ENCODE assay signal across 13 cellular contexts in the genomic region with DNA sequence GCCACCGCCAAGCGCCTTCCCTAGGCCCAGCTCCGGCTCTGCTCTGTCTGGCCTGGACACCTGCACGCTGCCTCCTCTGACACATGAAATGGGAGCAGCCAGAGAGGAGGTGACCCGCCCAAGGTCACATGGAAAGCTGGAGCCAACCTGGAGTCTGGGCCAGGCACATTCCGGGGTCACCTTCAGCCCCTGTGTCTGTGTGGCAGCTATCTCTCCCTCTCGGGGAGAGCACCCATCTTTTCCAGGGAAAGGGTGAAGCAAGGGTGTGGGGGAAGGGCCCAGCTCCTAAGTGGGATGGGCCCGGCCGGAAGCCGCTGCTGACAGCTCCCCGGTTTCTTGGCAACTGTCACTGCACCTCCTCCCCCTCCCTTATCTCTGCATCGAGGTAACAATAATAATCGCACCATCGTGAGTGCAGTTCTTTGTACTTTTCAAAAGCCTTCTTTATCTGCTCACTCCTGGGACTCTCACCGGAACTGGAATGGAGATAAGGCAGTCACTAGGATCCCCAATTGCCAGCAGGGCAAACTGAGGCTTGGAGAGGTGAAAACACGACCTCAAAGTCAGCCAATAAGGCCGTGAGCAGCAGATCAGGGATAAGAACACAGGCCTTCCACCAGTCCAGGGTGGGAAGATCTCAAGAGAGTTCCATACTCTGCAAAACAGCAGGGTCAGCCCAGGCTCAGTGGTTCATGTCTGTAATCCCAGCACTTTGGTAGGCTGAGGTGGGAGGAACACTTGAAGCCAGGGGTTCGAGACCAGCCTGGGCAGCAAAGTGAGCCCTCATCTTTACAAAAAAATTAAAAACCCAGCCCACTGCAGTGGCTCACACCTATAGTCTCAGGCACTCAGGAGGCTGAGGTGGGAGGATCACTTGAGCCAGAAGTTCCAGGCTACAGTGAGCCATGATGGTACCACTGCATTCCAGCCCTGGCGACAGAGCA. TPM values are rescaled to one million over a fixed set of nuclear protein-coding genes. Genes with fewer than 3 reads are reported as not detected.
DNase-seq lines count a peak whose midpoint lies in the region; ATAC-seq and TF ChIP-seq lines count a peak whose summit lies in the region.
"Had no signal": no experiment of that assay in that cellular context is flagged by ENCODE, and none has a peak within 500 bp of the region (broad histone marks: within the 10 kb centered on the region; RNA-seq: fewer than 3 reads in every experiment).

No MANE protein-coding gene starts in this region.

- peaks cover 12% of the 10 kb centered on the region for H4K20me1 ChIP-seq in DND-41 (ENCODE audit: insufficient read depth, low read length)

- H3K4me2 ChIP-seq in DND-41 (ENCODE audit: insufficient read depth, low read length): no peak overlapping the region

- TF ChIP-seq POLR2A in body of pancreas (IDR thresholded peaks at IDR 0.05) (no peak), upper lobe of left lung (IDR thresholded peaks at IDR 0.05) (no peak)

- no peak for TF ChIP-seq EP300 in upper lobe of left lung (IDR thresholded peaks at IDR 0.05)

- peak; percentile 11 for DNase-seq in DND-41
- peak; percentile 63 for DNase-seq in NCI-H1436 (lab: John Stamatoyannopoulos, UW)
- peak; percentile 45 to 68 (median 65) for DNase-seq in body of pancreas
- peak in 29 of 56 donors; percentile 12 to 76 (median 35) for DNase-seq in nucleus accumbens (lab: John Stamatoyannopoulos, UW)
- DNase-seq in NCI-H187 (lab: John Stamatoyannopoulos, UW): no peak
- no peak for DNase-seq in cerebellar cortex (ENCODE audit: low spot score)
- DNase-seq in upper lobe of left lung: no peak
- DNase-seq: activated CD4-positive, CD25-positive, alpha-beta regulatory T cell; activated T-cell treated with anti-CD3 and anti-CD28 coated beads, Interleukin-2, amount 50 U/mL, for 4 hours; effector memory CD8-positive, alpha-beta T cell; NCI-H2107; psoas muscle had no signal

- 26 to 27% methylated on average over 14 to 19 of the region's 19 CpGs for WGBS in body of pancreas, 2 donors
- 33 to 55% methylated on average over 14 to 19 of the region's 19 CpGs for WGBS in upper lobe of left lung, 2 donors

- H2AFZ ChIP-seq in DND-41 (ENCODE audit: low read depth, low read length): no peak overlapping the region

- H3K79me2 ChIP-seq in DND-41 (ENCODE audit: insufficient read depth, low read length): no peaks in the 10 kb centered on the region

- no peak overlapping the region for H3K9ac ChIP-seq in DND-41 (ENCODE audit: low read depth, low read length)

- H3K27me3 ChIP-seq in DND-41 (ENCODE audit: insufficient read depth, low read length, poor library complexity) (no peaks in the 10 kb centered on the region), body of pancreas (no peaks in the 10 kb centered on the region), upper lobe of left lung (no peaks in the 10 kb centered on the region)

- H3K4me3 ChIP-seq in DND-41 (ENCODE audit: low read depth in 1 of 2, low read length in 2 of 2) (no peak overlapping the region), body of pancreas (no peak overlapping the region), upper lobe of left lung (no peak overlapping the region)
- H3K4me3 ChIP-seq: lung, psoas muscle had no signal

- ATAC-seq in DND-41 (ENCODE audit: insufficient read depth, low read depth) (peak; percentile 57; the same call in 2 of the 3 replicates), body of pancreas (peak; percentile 41), upper lobe of left lung (ENCODE audit: low FRiP score in 2 of 2) (no peak)
- ATAC-seq: activated T-cell treated with anti-CD3 and anti-CD28 coated beads, Interleukin-2, amount 50 U/mL, for 4 hours; effector memory CD8-positive, alpha-beta T cell; psoas muscle had no signal

- H3K36me3 ChIP-seq in DND-41 (ENCODE audit: insufficient read depth, low read length): no peaks in the 10 kb centered on the region
- H3K36me3 ChIP-seq in body of pancreas (replicated peaks in 1 of 2; ENCODE audit: insufficient read depth in 1 of 2, low read depth in 2 of 2): no peaks in the 10 kb centered on the region
- H3K36me3 ChIP-seq in upper lobe of left lung: no peaks in the 10 kb centered on the region

- intact Hi-C loops in body of pancreas (cut with DNase I): no loop called here

- no peak for TF ChIP-seq CTCF in DND-41 (IDR thresholded peaks at IDR 0.05; ENCODE audit: borderline replicate concordance, extremely low read depth, low read length, poor library complexity, severe bottlenecking)
- no peak for TF ChIP-seq CTCF in body of pancreas (IDR thresholded peaks at IDR 0.05)
- no peak for TF ChIP-seq CTCF in upper lobe of left lung (IDR thresholded peaks at IDR 0.05)

- H3K27ac ChIP-seq in DND-41 (ENCODE audit: low read length): no peak overlapping the region
- H3K27ac ChIP-seq in body of pancreas: peak overlapping the region; percentile 79 to 96 (median 86)
- no peak overlapping the region for H3K27ac ChIP-seq in upper lobe of left lung
- H3K27ac ChIP-seq: psoas muscle had no signal

- H3K9me3 ChIP-seq in DND-41 (ENCODE audit: insufficient read depth, low read length, severe bottlenecking) (no peaks in the 10 kb centered on the region), body of pancreas (no peaks in the 10 kb centered on the region), upper lobe of left lung (no peaks in the 10 kb centered on the region)
- H3K9me3 ChIP-seq: psoas muscle had no signal

- H3K4me1 ChIP-seq in DND-41 (ENCODE audit: insufficient read depth, low read length): peaks cover 7% of the 10 kb centered on the region; the same call in 1 of the 2 replicates
- peaks cover 56% of the 10 kb centered on the region for H3K4me1 ChIP-seq in body of pancreas
- peaks cover 0 to 24% (median 8%) of the 10 kb centered on the region in 4 donors for H3K4me1 ChIP-seq in upper lobe of left lung
- H3K4me1 ChIP-seq: psoas muscle had no signal

RNA-seq across cellular contexts. Expression of a gene that starts 36.9 kb away (rescaled TPM):
- total RNA-seq in body of pancreas: 100 to 1,000 TPM in 1 of 2 donors, 10 to 100 TPM in 1; 46.5 to 104 TPM
- 10 to 100 TPM; 26.9 to 65.2 (median 36.7) TPM for total RNA-seq in upper lobe of left lung

Comparison
In these comparisons a context has a peak if more than half of its experiments do, and no peak if none do; other contexts are left out.
1. ATAC-seq: peak in DND-41 (single experiment) and body of pancreas (single experiment); none in upper lobe of left lung (0 of 2).
2. DNase-seq: peak in DND-41 (single experiment), NCI-H1436 (single experiment), body of pancreas (4 of 4) and nucleus accumbens (29 of 56); none in NCI-H187 (0 of 2), cerebellar cortex (single experiment) and upper lobe of left lung (0 of 2).
3. H3K27ac ChIP-seq: peak in body of pancreas (4 of 4); none in DND-41 (single experiment) and upper lobe of left lung (0 of 4).